ENCODE assay signal across 22 cellular contexts in the genomic region with DNA sequence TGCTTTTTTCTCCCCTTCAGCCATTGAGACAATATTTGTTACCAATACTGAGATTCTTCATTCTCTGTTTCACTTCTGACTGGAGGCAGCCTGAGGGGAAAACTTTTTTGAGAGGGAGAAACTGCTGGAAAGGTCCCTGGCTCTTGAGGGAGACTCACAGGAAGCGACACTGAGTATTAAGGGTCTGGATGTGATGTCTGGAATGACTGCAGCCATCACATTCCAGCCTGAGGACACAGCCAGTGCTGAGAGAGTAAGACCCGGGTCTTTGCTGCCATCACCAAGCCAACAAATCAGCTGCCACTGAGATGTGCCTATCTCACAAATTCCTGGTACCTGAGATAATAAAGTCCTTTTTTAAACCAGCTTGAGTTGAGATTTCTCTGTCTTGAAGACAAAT.
"Had no signal": no experiment of that assay in that cellular context is flagged by ENCODE, and none has a peak within 500 bp of the region (broad histone marks: within the 10 kb centered on the region; RNA-seq: fewer than 3 reads in every experiment).

No MANE protein-coding gene starts in this region.

- H3K9me3 ChIP-seq: SK-N-SH had no signal

- H3K4me3 Mint-ChIP-seq: IgD-negative memory B cell had no signal

- DNase-seq: Kasumi-1, MM.1S, NCI-H1092 treated with DMSO at 0.1 percent for 48 hours, NCI-H1436, NCI-H187, NCI-H2029, NCI-H2081 treated with DMSO at 0.1 percent for 48 hours, NCI-H2171, NCI-H226, NCI-H446, NCI-H510A, NCI-H524 treated with DMSO at 0.1 percent for 48 hours, NCI-H69, NCI-H774, PC-3, SHP77, SK-N-SH, SW 1271 had no signal

- H3K27ac ChIP-seq: KMS-11, RWPE1 had no signal

- H3K36me3 Mint-ChIP-seq: IgD-negative memory B cell had no signal

- H3K4me2 ChIP-seq: KMS-11, SK-N-SH had no signal

- H3K27ac Mint-ChIP-seq: IgD-negative memory B cell had no signal

- H3K9ac ChIP-seq: KMS-11, SK-N-SH had no signal

- H3K4me3 ChIP-seq: K562 had no signal

- H3K9me2 ChIP-seq: SK-N-SH had no signal
